ENCODE assay signal across 1 cellular context in genomic region chr15:57297163-57297593, GRCh38.
TF ChIP-seq lines count a peak whose summit lies in the region.

No MANE protein-coding gene starts in this region.

TF ChIP-seq in IMR-90, 13 proteins besides CTCF, POLR2A, EP300 and RAD21:
- no peak for TF ChIP-seq MAFK (IDR thresholded peaks at IDR 0.05; ENCODE audit: low read depth, low read length)
- no peak for TF ChIP-seq RCOR1 (IDR thresholded peaks at IDR 0.05; ENCODE audit: insufficient replicate concordance, low read length)
- no peak for TF ChIP-seq BHLHE40 (IDR thresholded peaks at IDR 0.05; ENCODE audit: low read depth, low read length)
- no peak for TF ChIP-seq MXI1 (IDR thresholded peaks at IDR 0.05; ENCODE audit: borderline replicate concordance, low read depth, low read length)
- TF ChIP-seq SMC3 (IDR thresholded peaks at IDR 0.05; ENCODE audit: low read depth, low read length), result no peak
- TF ChIP-seq RFX5 (IDR thresholded peaks at IDR 0.05; ENCODE audit: low read depth, low read length), result no peak
- no peak for TF ChIP-seq NFE2L2 (IDR thresholded peaks at IDR 0.05; ENCODE audit: low read depth, low read length)
- no peak for TF ChIP-seq USF2 (IDR thresholded peaks at IDR 0.05; ENCODE audit: low read depth, low read length)
- no peak for TF ChIP-seq CEBPB (IDR thresholded peaks at IDR 0.05; ENCODE audit: low read depth, low read length)
- no peak for TF ChIP-seq CHD1 (IDR thresholded peaks at IDR 0.05; ENCODE audit: low read depth, low read length)
- no peak for TF ChIP-seq FOS (IDR thresholded peaks at IDR 0.05; ENCODE audit: low read depth, low read length)
- TF ChIP-seq, protein P1, sequence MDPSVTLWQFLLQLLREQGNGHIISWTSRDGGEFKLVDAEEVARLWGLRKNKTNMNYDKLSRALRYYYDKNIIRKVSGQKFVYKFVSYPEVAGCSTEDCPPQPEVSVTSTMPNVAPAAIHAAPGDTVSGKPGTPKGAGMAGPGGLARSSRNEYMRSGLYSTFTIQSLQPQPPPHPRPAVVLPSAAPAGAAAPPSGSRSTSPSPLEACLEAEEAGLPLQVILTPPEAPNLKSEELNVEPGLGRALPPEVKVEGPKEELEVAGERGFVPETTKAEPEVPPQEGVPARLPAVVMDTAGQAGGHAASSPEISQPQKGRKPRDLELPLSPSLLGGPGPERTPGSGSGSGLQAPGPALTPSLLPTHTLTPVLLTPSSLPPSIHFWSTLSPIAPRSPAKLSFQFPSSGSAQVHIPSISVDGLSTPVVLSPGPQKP (IDR thresholded peaks at IDR 0.05; ENCODE audit: borderline replicate concordance, low read depth, low read length), result no peak
- no peak for TF ChIP-seq MAZ (IDR thresholded peaks at IDR 0.05; ENCODE audit: borderline replicate concordance, low read depth, low read length)
